14 cellular contexts compared by ENCODE assay signal in the genomic region with DNA sequence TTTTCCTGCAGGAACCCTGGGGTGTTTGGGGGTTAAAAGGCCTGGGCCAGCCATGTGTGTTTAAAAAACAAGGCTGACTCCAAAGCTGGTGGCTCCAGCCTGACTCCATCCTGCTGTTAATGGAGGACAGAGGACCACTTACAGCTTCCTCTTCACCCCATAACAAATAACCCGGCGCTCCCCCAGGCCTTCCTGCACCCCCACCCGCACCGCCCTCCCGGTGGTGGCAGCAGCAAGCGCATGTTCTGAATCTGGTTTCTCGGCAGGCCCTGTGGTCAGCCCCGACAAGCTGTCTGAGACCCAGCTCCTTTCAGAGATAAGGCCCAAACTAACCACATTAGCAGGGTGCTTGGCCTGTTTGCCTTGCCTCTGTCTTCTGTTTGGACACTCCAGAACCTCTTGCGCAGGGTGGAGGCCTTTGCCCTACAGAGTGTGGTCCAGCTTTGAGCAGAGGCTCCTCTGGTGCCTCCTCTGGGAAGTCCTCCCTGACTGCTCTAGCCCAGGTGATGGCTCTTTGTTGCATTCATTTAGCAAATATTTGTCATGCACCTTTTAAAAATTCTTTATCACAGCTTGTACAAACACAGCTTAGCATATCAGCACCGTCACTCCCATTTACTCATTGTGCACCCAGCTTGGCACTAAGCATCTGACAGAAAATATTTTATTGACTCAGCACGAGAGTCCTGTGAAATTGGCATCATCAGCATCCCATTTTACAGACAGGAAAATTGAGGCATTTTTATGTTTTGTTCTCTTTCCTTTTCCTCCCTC.
DNase-seq lines count a peak whose midpoint lies in the region; ATAC-seq and TF ChIP-seq lines count a peak whose summit lies in the region.
"Had no signal": no experiment of that assay in that cellular context is flagged by ENCODE, and none has a peak within 500 bp of the region (broad histone marks: within the 10 kb centered on the region; RNA-seq: fewer than 3 reads in every experiment).

No MANE protein-coding gene starts in this region.

- in situ Hi-C loops in brain microvascular endothelial cell (cut with HindIII; ENCODE audit: low pct_ligation_motif_present, low sequenced_read_pairs), result no loop called here

- H3K27ac ChIP-seq in lower lobe of right lung, result no peak overlapping the region
- H3K27ac ChIP-seq in brain microvascular endothelial cell, result no peak overlapping the region
- H3K27ac ChIP-seq: HL-60 had no signal

- no peak for TF ChIP-seq CTCF in BE2C (IDR thresholded peaks at IDR 0.05; ENCODE audit: low read depth, low read length)
- TF ChIP-seq CTCF in lower lobe of right lung (IDR thresholded peaks at IDR 0.05), result no peak
- TF ChIP-seq CTCF in brain microvascular endothelial cell (IDR thresholded peaks at IDR 0.05; ENCODE audit: low read depth, low read length, missing control alignments), result no peak

- DNase-seq in BE2C (peak; percentile 68), MV-4-11 (lab: John Stamatoyannopoulos, UW) (peak; percentile 21), brain pericyte (ENCODE audit: low read depth, low spot score) (peak; percentile 13), lower lobe of right lung (no peak), KG1 (lab: John Stamatoyannopoulos, UW) (no peak), brain microvascular endothelial cell (no peak), NCI-H1436 treated with DMSO at 0.1 percent for 48 hours (lab: John Stamatoyannopoulos, UW) (no peak)
- DNase-seq: activated CD4-positive, alpha-beta T cell treated with anti-CD3 and anti-CD28 coated beads for 1 hour; foreskin fibroblast; stimulated activated CD4-positive, alpha-beta T cell treated with anti-CD3 and anti-CD28 coated beads, Interleukin-4, amount 100 ng/mL, for 4 hours; stimulated activated naive CD4-positive, alpha-beta T cell; SW 1271 had no signal

- H3K4me3 ChIP-seq in BE2C (ENCODE audit: low read depth, low read length), result no peak overlapping the region
- no peak overlapping the region for H3K4me3 ChIP-seq in lower lobe of right lung
- no peak overlapping the region for H3K4me3 ChIP-seq in brain microvascular endothelial cell (ENCODE audit: low read depth, low read length)

- ATAC-seq in lower lobe of right lung (peak; percentile 24 to 33), HG03457 (IDR thresholded peaks at IDR 0.05; ENCODE audit: unreplicated experiment) (no peak)

- peaks cover 45% of the 10 kb centered on the region for H3K4me1 ChIP-seq in BE2C
- H3K4me1 ChIP-seq in lower lobe of right lung, result peaks cover 10% of the 10 kb centered on the region

- intact Hi-C loops in lower lobe of right lung (cut with DNase I), result no loop called here

- no peaks in the 10 kb centered on the region; the same call in 1 of the 2 replicates for H3K9me3 ChIP-seq in BE2C
- H3K9me3 ChIP-seq in lower lobe of right lung, result no peaks in the 10 kb centered on the region

- H3K36me3 ChIP-seq in BE2C (no peaks in the 10 kb centered on the region), lower lobe of right lung (no peaks in the 10 kb centered on the region), brain microvascular endothelial cell (replicated peaks) (no peaks in the 10 kb centered on the region)

- H3K27me3 ChIP-seq in BE2C, result no peaks in the 10 kb centered on the region
- no peaks in the 10 kb centered on the region for H3K27me3 ChIP-seq in lower lobe of right lung (ENCODE audit: low read depth)
- H3K27me3 ChIP-seq in brain microvascular endothelial cell (replicated peaks), result no peaks in the 10 kb centered on the region

Comparison
In these comparisons a context has a peak if more than half of its experiments do, and no peak if none do; other contexts are left out.
1. DNase-seq: peak in BE2C (single experiment), MV-4-11 (single experiment) and brain pericyte (single experiment); none in lower lobe of right lung (single experiment), KG1 (single experiment), brain microvascular endothelial cell (single experiment) and NCI-H1436 treated with DMSO at 0.1 percent for 48 hours (single experiment).